8 cellular contexts compared by ENCODE assay signal in the genomic region with DNA sequence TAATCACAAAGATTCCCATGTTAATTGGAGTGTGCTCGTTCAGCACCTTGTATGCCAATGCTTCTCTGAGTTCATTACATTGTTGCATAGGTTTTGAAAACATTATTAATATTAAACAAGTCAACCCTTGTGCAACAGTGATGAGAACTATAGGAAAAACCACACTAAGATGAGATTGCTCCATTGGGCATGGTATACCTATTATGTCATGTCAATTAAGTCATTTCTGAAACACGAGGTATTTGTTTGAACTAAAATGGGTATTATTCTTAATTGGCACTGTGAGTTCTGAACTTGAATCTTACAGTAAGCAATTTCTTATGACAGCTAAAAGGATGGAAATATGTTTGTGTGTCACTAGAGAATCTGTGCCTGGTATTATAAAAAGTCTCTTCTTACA.
"Had no signal": no experiment of that assay in that cellular context is flagged by ENCODE, and none has a peak within 500 bp of the region (broad histone marks: within the 10 kb centered on the region; RNA-seq: fewer than 3 reads in every experiment).

No MANE protein-coding gene starts in this region.

- DNase-seq: H9, HCEC 1CT, IMR-90 had no signal

- ATAC-seq: GM23338, K562 had no signal

- FAIRE-seq: H1, H54, HTR-8/SVneo, K562 had no signal

- H3K4me3 ChIP-seq: GM23338, K562 had no signal
